Comparison of ENCODE assay signal across 13 cellular contexts in genomic region chr7:95950698-95951097, GRCh38.
"Had no signal": no experiment of that assay in that cellular context is flagged by ENCODE, and none has a peak within 500 bp of the region (broad histone marks: within the 10 kb centered on the region; RNA-seq: fewer than 3 reads in every experiment).

No MANE protein-coding gene starts in this region.

- DNase-seq: activated B cell treated with CpG ODN at 0.5 μM for 24 hours; activated CD4-positive, alpha-beta T cell treated with anti-CD3 and anti-CD28 coated beads, Interleukin-2, amount 10 ng/mL, durations not matched to agents 24 days and 14 days; activated naive CD4-positive, alpha-beta T cell treated with Interleukin-2 at 50 U/mL for 16 hours; activated naive CD8-positive, alpha-beta T cell treated with anti-CD3 and anti-CD28 coated beads, Interleukin-2, amount 50 U/mL, for 24 hours; central memory CD4-positive, alpha-beta T cell; cortex of kidney; effector memory CD4-positive, alpha-beta T cell; head of caudate nucleus; left lung; mesenchymal stem cell; occipital lobe; right cardiac atrium had no signal

- ATAC-seq: activated naive CD8-positive, alpha-beta T cell treated with anti-CD3 and anti-CD28 coated beads, Interleukin-2, amount 50 U/mL, for 24 hours; left lung; right cardiac atrium; stimulated activated memory B cell treated with anti-CD40 and anti-IgM and Interleukin-4, amounts not matched to agents 10 μg/mL and 1 μg/mL and 100 μg/mL, for 72 hours had no signal
